Comparison of ENCODE assay signal across 1 cellular context in the genomic region with DNA sequence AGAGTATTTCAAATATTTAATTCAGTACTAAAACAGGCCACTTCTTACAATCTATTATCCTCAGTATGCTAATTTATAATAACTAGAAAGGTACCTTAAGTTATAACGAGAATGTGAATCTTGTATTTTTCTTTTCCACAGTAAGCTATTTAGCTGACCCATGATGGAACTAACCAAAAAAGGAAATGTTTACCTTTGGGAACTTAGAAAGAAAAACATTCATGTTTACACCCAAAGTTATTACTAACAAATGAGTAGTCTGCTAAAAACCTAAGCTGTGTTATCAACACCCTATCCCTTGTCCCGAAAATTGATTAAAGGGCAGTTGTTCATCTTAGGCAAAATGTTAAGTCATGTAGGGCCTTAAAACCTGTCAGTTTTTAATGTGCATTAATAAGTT.
TF ChIP-seq lines count a peak whose summit lies in the region.

No MANE protein-coding gene starts in this region.

TF ChIP-seq in GM12878, 131 proteins besides CTCF, POLR2A, EP300 and RAD21:
- TF ChIP-seq, protein P1, sequence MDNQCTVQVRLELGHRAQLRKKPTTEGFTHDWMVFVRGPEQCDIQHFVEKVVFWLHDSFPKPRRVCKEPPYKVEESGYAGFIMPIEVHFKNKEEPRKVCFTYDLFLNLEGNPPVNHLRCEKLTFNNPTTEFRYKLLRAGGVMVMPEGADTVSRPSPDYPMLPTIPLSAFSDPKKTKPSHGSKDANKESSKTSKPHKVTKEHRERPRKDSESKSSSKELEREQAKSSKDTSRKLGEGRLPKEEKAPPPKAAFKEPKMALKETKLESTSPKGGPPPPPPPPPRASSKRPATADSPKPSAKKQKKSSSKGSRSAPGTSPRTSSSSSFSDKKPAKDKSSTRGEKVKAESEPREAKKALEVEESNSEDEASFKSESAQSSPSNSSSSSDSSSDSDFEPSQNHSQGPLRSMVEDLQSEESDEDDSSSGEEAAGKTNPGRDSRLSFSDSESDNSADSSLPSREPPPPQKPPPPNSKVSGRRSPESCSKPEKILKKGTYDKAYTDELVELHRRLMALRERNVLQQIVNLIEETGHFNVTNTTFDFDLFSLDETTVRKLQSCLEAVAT (IDR thresholded peaks at IDR 0.05) = no peak
- TF ChIP-seq KLF5 (IDR thresholded peaks at IDR 0.05; ENCODE audit: partially characterized antibody) (no peak), CBX5 (IDR thresholded peaks at IDR 0.05; ENCODE audit: low read depth) (no peak)
TF ChIP-seq in GM12878: peak in this region for 0.
